In the genomic region with DNA sequence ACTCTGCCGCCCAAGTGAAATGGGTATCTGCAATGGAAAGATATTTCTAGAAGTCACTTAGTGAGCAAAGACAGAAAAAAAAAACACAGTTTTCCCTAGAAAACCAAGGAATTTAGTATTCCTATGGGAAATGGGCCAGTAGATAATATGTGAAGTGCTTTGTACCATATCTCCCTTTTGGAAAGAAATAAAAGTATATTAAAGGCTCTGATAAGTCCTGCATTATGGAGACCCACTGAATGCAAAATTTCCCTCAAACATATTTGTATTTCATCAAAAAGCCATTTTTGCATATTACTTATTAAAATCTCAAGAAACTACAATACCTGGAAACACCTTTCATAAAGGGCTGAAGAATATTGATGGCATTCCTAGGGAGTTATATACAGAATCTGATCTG, we compare ENCODE assay signal across 11 cellular contexts. TPM values are rescaled to one million over a fixed set of nuclear protein-coding genes. Genes with fewer than 3 reads are reported as not detected.
"Had no signal": no experiment of that assay in that cellular context is flagged by ENCODE, and none has a peak within 500 bp of the region (broad histone marks: within the 10 kb centered on the region; RNA-seq: fewer than 3 reads in every experiment).

No MANE protein-coding gene starts in this region.

- H3K4me3 ChIP-seq: GM23248, GM23338, HAP-1 had no signal

- ATAC-seq: GM23338, HCT116 had no signal

- DNase-seq: GM23248, GOT3, H7, H9, HCEC 1CT, HFFc6 had no signal

- FAIRE-seq: H1, H54 had no signal

- H3K4me1 ChIP-seq: HAP-1 had no signal

- H3K4me3 Mint-ChIP-seq: GM23338, H9, HFFc6 had no signal

- H3K9me3 ChIP-seq: HAP-1 had no signal

- H3K27ac Mint-ChIP-seq: GM23338, H9, HFFc6 had no signal

- H2AFZ ChIP-seq: GM23248, GM23338 had no signal

- H3K9ac ChIP-seq: GM23248 had no signal

- H3K27ac ChIP-seq: GM23248 had no signal

- H3K36me3 ChIP-seq: HAP-1 had no signal

- H3K4me2 ChIP-seq: GM23338 had no signal

- H3K9me3 Mint-ChIP-seq: HFFc6 had no signal

RNA-seq across cellular contexts. Expression of a gene that starts 51.6 kb away (rescaled TPM):
- total RNA-seq: GM23248, GM23338, H1, H9 had no signal
- polyA plus RNA-seq: GM23248, GM23338, H1 had no signal
